7 cellular contexts compared by ENCODE assay signal in genomic region chr3:79824166-79824565, GRCh38.
"Had no signal": no experiment of that assay in that cellular context is flagged by ENCODE, and none has a peak within 500 bp of the region (broad histone marks: within the 10 kb centered on the region; RNA-seq: fewer than 3 reads in every experiment).

No MANE protein-coding gene starts in this region.

- H3K27ac ChIP-seq: HL-60, KMS-11 had no signal

- DNase-seq: GOT3, H9, HCEC 1CT, HFFc6, KBM-7 had no signal
